Comparison of ENCODE assay signal across 8 cellular contexts in genomic region chr20:53914861-53915458, GRCh38.
DNase-seq lines count a peak whose midpoint lies in the region; ATAC-seq and TF ChIP-seq lines count a peak whose summit lies in the region.

No MANE protein-coding gene starts in this region.

- no peaks in the 10 kb centered on the region for H3K36me3 ChIP-seq in iPS-15b (ENCODE audit: control insufficient read depth, insufficient read depth, low read length)
- H3K36me3 ChIP-seq in smooth muscle cell (ENCODE audit: low read depth) = no peaks in the 10 kb centered on the region

- H3K9me3 Mint-ChIP-seq in activated T-helper 17 cell treated with anti-CD3 and anti-CD28 coated beads, Interleukin-2, amount 50 U/mL, for 72 hours = no peaks in the 10 kb centered on the region

- H3K27me3 Mint-ChIP-seq in activated T-helper 17 cell treated with anti-CD3 and anti-CD28 coated beads, Interleukin-2, amount 50 U/mL, for 72 hours = no peaks in the 10 kb centered on the region

- peak overlapping the region; percentile 95 for H2AFZ ChIP-seq in smooth muscle cell (ENCODE audit: low read depth)

- H3K4me2 ChIP-seq in smooth muscle cell = peak overlapping the region; percentile 87

- no peaks in the 10 kb centered on the region for H4K20me1 ChIP-seq in smooth muscle cell (ENCODE audit: low read depth)

- no peaks in the 10 kb centered on the region for H3K36me3 Mint-ChIP-seq in activated T-helper 17 cell treated with anti-CD3 and anti-CD28 coated beads, Interleukin-2, amount 50 U/mL, for 72 hours (ENCODE audit: low read depth)

- TF ChIP-seq CTCF in smooth muscle cell (IDR thresholded peaks at IDR 0.05; ENCODE audit: borderline replicate concordance, insufficient read depth, poor library complexity, severe bottlenecking) = no peak

- no peak overlapping the region for H3K9ac ChIP-seq in iPS-15b (ENCODE audit: low read depth, low read length)
- H3K9ac ChIP-seq in smooth muscle cell (ENCODE audit: low read depth) = peak overlapping the region; percentile 87

- 30% methylated on average over 7 of the region's 8 CpGs for WGBS in smooth muscle cell (ENCODE audit: low lambda C conversion rate)

- ATAC-seq in activated T-helper 17 cell treated with anti-CD3 and anti-CD28 coated beads, Interleukin-2, amount 50 U/mL, for 72 hours (replicated peaks) = no peak
- no peak for ATAC-seq in HG03354 (IDR thresholded peaks at IDR 0.05; ENCODE audit: poor library complexity, severe bottlenecking, unreplicated experiment)

- H3F3A ChIP-seq in smooth muscle cell (ENCODE audit: low read depth) = peaks cover 20% of the 10 kb centered on the region

- H3K4me3 ChIP-seq in iPS-15b (ENCODE audit: low read depth, low read length) (peak overlapping the region; percentile 79), smooth muscle cell (peak overlapping the region; percentile 57)

- H3K4me1 Mint-ChIP-seq in activated T-helper 17 cell treated with anti-CD3 and anti-CD28 coated beads, Interleukin-2, amount 50 U/mL, for 72 hours = peaks cover 32% of the 10 kb centered on the region

- H3K27me3 ChIP-seq in iPS-15b (ENCODE audit: control insufficient read depth, insufficient read depth, low read length) (no peaks in the 10 kb centered on the region), smooth muscle cell (ENCODE audit: low read depth) (no peaks in the 10 kb centered on the region)

- H3K79me2 ChIP-seq in smooth muscle cell (ENCODE audit: low read depth) = no peaks in the 10 kb centered on the region

- peak overlapping the region; percentile 96 for H3K27ac ChIP-seq in smooth muscle cell (ENCODE audit: low read depth)

- peaks cover 15% of the 10 kb centered on the region for H3K4me1 ChIP-seq in iPS-15b (ENCODE audit: control insufficient read depth, insufficient read depth, low read length)
- H3K4me1 ChIP-seq in smooth muscle cell (ENCODE audit: low read depth) = peaks cover 43% of the 10 kb centered on the region

- no peaks in the 10 kb centered on the region for H3K9me3 ChIP-seq in iPS-15b (ENCODE audit: control insufficient read depth, insufficient read depth, low read length)
- no peaks in the 10 kb centered on the region for H3K9me3 ChIP-seq in smooth muscle cell (replicated peaks; ENCODE audit: low read depth)

- peak overlapping the region; percentile 87 for H3K4me3 Mint-ChIP-seq in activated T-helper 17 cell treated with anti-CD3 and anti-CD28 coated beads, Interleukin-2, amount 50 U/mL, for 72 hours

- H3K27ac Mint-ChIP-seq in activated T-helper 17 cell treated with anti-CD3 and anti-CD28 coated beads, Interleukin-2, amount 50 U/mL, for 72 hours = peak overlapping the region; percentile 83

- DNase-seq in NCI-H524 (lab: John Stamatoyannopoulos, UW) = peak; percentile 54 to 69
- no peak for DNase-seq in NCI-H524 treated with DMSO at 0.1 percent for 48 hours (lab: John Stamatoyannopoulos, UW)
- no peak for DNase-seq in smooth muscle cell (lab: John Stamatoyannopoulos, UW; ENCODE audit: unreplicated experiment)
- no peak for DNase-seq in activated effector memory CD4-positive, alpha-beta T cell treated with anti-CD3 and anti-CD28 coated beads, Interleukin-2, amount 50 U/mL, for 16 hours
- no peak for DNase-seq in activated CD4-positive, alpha-beta T cell treated with anti-CD3 and anti-CD28 coated beads, Interleukin-2, amount 50 U/mL, for 4 hours

Comparison
In these comparisons a context has a peak if more than half of its experiments do, and no peak if none do; other contexts are left out.
1. DNase-seq: peak in NCI-H524 (2 of 2); none in NCI-H524 treated with DMSO at 0.1 percent for 48 hours (single experiment), smooth muscle cell (single experiment), activated effector memory CD4-positive, alpha-beta T cell treated with anti-CD3 and anti-CD28 coated beads, Interleukin-2, amount 50 U/mL, for 16 hours (single experiment) and activated CD4-positive, alpha-beta T cell treated with anti-CD3 and anti-CD28 coated beads, Interleukin-2, amount 50 U/mL, for 4 hours (0 of 2).